Comparison of ENCODE assay signal across 15 cellular contexts in genomic region chr17:57329380-57330214, GRCh38.
A peak's percentile ranks its signal among the peaks of the same experiment; 100 is the strongest.
DNase-seq lines count a peak whose midpoint lies in the region; ATAC-seq and TF ChIP-seq lines count a peak whose summit lies in the region.
"Had no signal": no experiment of that assay in that cellular context is flagged by ENCODE, and none has a peak within 500 bp of the region (broad histone marks: within the 10 kb centered on the region; RNA-seq: fewer than 3 reads in every experiment).

No MANE protein-coding gene starts in this region.

- peaks cover 16% of the 10 kb centered on the region for H3K36me3 Mint-ChIP-seq in mesothelial cell of epicardium

- no peak for TF ChIP-seq CTCF in mesothelial cell of epicardium (IDR thresholded peaks at IDR 0.05; ENCODE audit: unreplicated experiment)
- no peak for TF ChIP-seq CTCF in testis (IDR thresholded peaks at IDR 0.05)

- ATAC-seq in GM19351 (IDR thresholded peaks at IDR 0.05; ENCODE audit: unreplicated experiment) (no peak), HG03521 (IDR thresholded peaks at IDR 0.05; ENCODE audit: unreplicated experiment) (no peak)
- ATAC-seq: activated CD4-positive, CD25-positive, alpha-beta regulatory T cell treated with anti-CD3 and anti-CD28 coated beads, Interleukin-2, amount 50 U/mL, for 24 hours; mucosa of descending colon; T-cell had no signal

- H3K4me1 ChIP-seq in testis = peaks cover 3% of the 10 kb centered on the region

- 55 to 61% methylated on average over 9 of the region's 9 CpGs for WGBS in testis, 2 donors

- H3K4me3 Mint-ChIP-seq in mesothelial cell of epicardium = no peak overlapping the region
- H3K4me3 Mint-ChIP-seq: T-cell, type B pancreatic cell had no signal

- intact Hi-C loops in testis (cut with DNase I; ENCODE audit: low total_unique reads) = no loop called here

- H3K4me1 Mint-ChIP-seq in mesothelial cell of epicardium = peaks cover 5% of the 10 kb centered on the region

- H3K27me3 ChIP-seq in testis = no peaks in the 10 kb centered on the region

- no peaks in the 10 kb centered on the region for H3K9me3 Mint-ChIP-seq in mesothelial cell of epicardium
- H3K9me3 Mint-ChIP-seq: T-cell, type B pancreatic cell had no signal

- no peaks in the 10 kb centered on the region for H3K9me3 ChIP-seq in testis
- H3K9me3 ChIP-seq: mucosa of descending colon had no signal

- TF ChIP-seq POLR2A in testis (IDR thresholded peaks at IDR 0.05) = no peak

- H3K27ac Mint-ChIP-seq in mesothelial cell of epicardium = peak overlapping the region; percentile 16
- H3K27ac Mint-ChIP-seq: T-cell, type B pancreatic cell had no signal

- DNase-seq in SK-N-DZ (ENCODE audit: low spot score) = peak; percentile 36
- DNase-seq in fibroblast of peridontal ligament (ENCODE audit: extremely low read depth) = peak; percentile 17
- DNase-seq in mesothelial cell of epicardium (ENCODE audit: low spot score in 2 of 2, unreplicated experiment in 2 of 2) = no peak
- no peak for DNase-seq in testis
- no peak for DNase-seq in putamen (ENCODE audit: low spot score)
- DNase-seq: activated naive CD4-positive, alpha-beta T cell treated with anti-CD3 and anti-CD28 coated beads, Interleukin-2, amount 50 U/mL, for 16 hours; islet precursor cell; mucosa of descending colon; NCI-H2029; stimulated activated CD4-positive, alpha-beta T cell treated with anti-CD3 and anti-CD28 coated beads, Interleukin-2, amount 100 ng/mL, for 24 hours; T-cell had no signal

- H3K4me3 ChIP-seq in testis = no peak overlapping the region
- H3K4me3 ChIP-seq: mucosa of descending colon had no signal

- H3K27me3 Mint-ChIP-seq in mesothelial cell of epicardium (ENCODE audit: low read depth) = no peaks in the 10 kb centered on the region
- H3K27me3 Mint-ChIP-seq: T-cell, type B pancreatic cell had no signal

- H3K36me3 ChIP-seq in testis (ENCODE audit: low read depth, missing control alignments) = no peaks in the 10 kb centered on the region

- H3K27ac ChIP-seq in testis = peak overlapping the region; percentile 15 to 59

Comparison
In these comparisons a context has a peak if more than half of its experiments do, and no peak if none do; other contexts are left out.
1. DNase-seq: peak in SK-N-DZ (single experiment) and fibroblast of peridontal ligament (single experiment); none in mesothelial cell of epicardium (0 of 2), testis (single experiment) and putamen (single experiment).